Comparison of ENCODE assay signal across 18 cellular contexts in genomic region chr12:121857322-121858246, GRCh38. TPM values are rescaled to one million over a fixed set of nuclear protein-coding genes. Genes with fewer than 3 reads are reported as not detected.
DNase-seq lines count a peak whose midpoint lies in the region; ATAC-seq, FAIRE-seq and TF ChIP-seq lines count a peak whose summit lies in the region.
"Had no signal": no experiment of that assay in that cellular context is flagged by ENCODE, and none has a peak within 500 bp of the region (broad histone marks: within the 10 kb centered on the region; RNA-seq: fewer than 3 reads in every experiment).

No MANE protein-coding gene starts in this region.

- TF ChIP-seq POLR2A in A549 (IDR thresholded peaks at IDR 0.05; ENCODE audit: low read length) = no peak

- H3K4me3 Mint-ChIP-seq in glutamatergic neuron (ENCODE audit: unreplicated experiment) = no peak overlapping the region
- no peak overlapping the region for H3K4me3 Mint-ChIP-seq in activated T-cell treated with anti-CD3 and anti-CD28 coated beads, Interleukin-2, amount 50 U/mL, for 24 hours
- H3K4me3 Mint-ChIP-seq: activated CD4-positive, alpha-beta memory T cell treated with anti-CD3 and anti-CD28 coated beads for 36 hours; CD4-positive, CD25-positive, alpha-beta regulatory T cell had no signal

- FAIRE-seq in A549 (lab: Jason Lieb, UNC) = no peak
- FAIRE-seq: endometrium, RCC 7860 had no signal

- H3K27me3 ChIP-seq in adipocyte (replicated peaks; ENCODE audit: control insufficient read depth, insufficient read depth, low read length) (no peaks in the 10 kb centered on the region), neutrophil (no peaks in the 10 kb centered on the region)

- CTCF ChIA-PET in A549 (lab: Yijun Ruan, JAX) = interaction anchor here (1.0 to 1.8 kb wide), 3 partner anchors 11 to 63 kb away, joined by 3 to 6 read pairs (median 5); no protein-coding TSS in a partner anchor

- peaks cover 2% of the 10 kb centered on the region for H3K27me3 Mint-ChIP-seq in glutamatergic neuron (ENCODE audit: unreplicated experiment)
- no peaks in the 10 kb centered on the region for H3K27me3 Mint-ChIP-seq in activated T-cell treated with anti-CD3 and anti-CD28 coated beads, Interleukin-2, amount 50 U/mL, for 24 hours
- H3K27me3 Mint-ChIP-seq: activated CD4-positive, alpha-beta memory T cell treated with anti-CD3 and anti-CD28 coated beads for 36 hours; CD4-positive, CD25-positive, alpha-beta regulatory T cell had no signal

- TF ChIP-seq CTCF in A549 (IDR thresholded peaks at IDR 0.05) (no peak), glutamatergic neuron (IDR thresholded peaks at IDR 0.05; ENCODE audit: partially characterized antibody, unreplicated experiment) (no peak), neutrophil (IDR thresholded peaks at IDR 0.05) (no peak)

- peaks cover 1% of the 10 kb centered on the region for H3K4me1 Mint-ChIP-seq in glutamatergic neuron (ENCODE audit: low read depth, unreplicated experiment)
- H3K4me1 Mint-ChIP-seq in activated T-cell treated with anti-CD3 and anti-CD28 coated beads, Interleukin-2, amount 50 U/mL, for 24 hours (ENCODE audit: low read depth) = no peaks in the 10 kb centered on the region
- H3K4me1 Mint-ChIP-seq: CD4-positive, CD25-positive, alpha-beta regulatory T cell had no signal

- TF ChIP-seq RAD21 in A549 (conservative IDR thresholded peaks at IDR 0.05 in 1 of 2, IDR thresholded peaks at IDR 0.05 in 1 of 2) = no peak

- ATAC-seq in A549 (no peak), GM19455 (IDR thresholded peaks at IDR 0.05; ENCODE audit: unreplicated experiment) (no peak), GM21528 (IDR thresholded peaks at IDR 0.05; ENCODE audit: low FRiP score, unreplicated experiment) (no peak), GM21367 (IDR thresholded peaks at IDR 0.05; ENCODE audit: unreplicated experiment) (no peak)

- no peak overlapping the region for H3K4me2 ChIP-seq in A549

- H3K9ac ChIP-seq in adipocyte (ENCODE audit: low read length) = peak overlapping the region; percentile 88

- peaks cover 2% of the 10 kb centered on the region for H3K9me3 Mint-ChIP-seq in glutamatergic neuron (ENCODE audit: unreplicated experiment)
- no peaks in the 10 kb centered on the region for H3K9me3 Mint-ChIP-seq in activated T-cell treated with anti-CD3 and anti-CD28 coated beads, Interleukin-2, amount 50 U/mL, for 24 hours
- H3K9me3 Mint-ChIP-seq: activated CD4-positive, alpha-beta memory T cell treated with anti-CD3 and anti-CD28 coated beads for 36 hours; CD4-positive, CD25-positive, alpha-beta regulatory T cell had no signal

- H3K27ac ChIP-seq in A549 (0 out of 6 replicates have a peak overlapping the region, but pooled peaks of 1 of the 2 experiments have one; percentile 24), neutrophil (peak overlapping the region; percentile 57)

- H3K4me1 ChIP-seq in A549 (peaks cover 20% of the 10 kb centered on the region), adipocyte (ENCODE audit: control insufficient read depth, insufficient read depth, low read length) (peaks cover 47% of the 10 kb centered on the region), neutrophil (ENCODE audit: control insufficient read depth in 1 of 2, insufficient read depth in 1 of 2, low read depth in 1 of 2, low read length in 1 of 2) (peaks cover 35 to 49% of the 10 kb centered on the region in 2 experiments)
- H3K4me1 ChIP-seq: prostate gland had no signal

- DNase-seq in A549 (ENCODE audit: low read depth in 1 of 2, low spot score in 1 of 2) (no peak), adipocyte (ENCODE audit: low read depth) (no peak), glutamatergic neuron (peak; percentile 20)
- no peak for DNase-seq in activated T-cell treated with anti-CD3 and anti-CD28 coated beads, Interleukin-2, amount 50 U/mL, for 24 hours
- DNase-seq: activated CD4-positive, alpha-beta memory T cell treated with anti-CD3 and anti-CD28 coated beads for 36 hours; activated T-cell treated with anti-CD3 and anti-CD28 coated beads, Interleukin-2, amount 50 U/mL, for 48 hours; CD4-positive, CD25-positive, alpha-beta regulatory T cell; NCI-H2029 treated with DMSO at 0.1 percent for 48 hours; NCI-H69 had no signal

- H3K9me3 ChIP-seq in A549 (no peaks in the 10 kb centered on the region), adipocyte (ENCODE audit: control insufficient read depth, low read length) (no peaks in the 10 kb centered on the region), neutrophil (no peaks in the 10 kb centered on the region)
- H3K9me3 ChIP-seq: prostate gland had no signal

- TF ChIP-seq EP300 in A549 (IDR thresholded peaks at IDR 0.05) = no peak

- POLR2A ChIA-PET in A549 (lab: Yijun Ruan, JAX) = no interaction called here

- H3K36me3 ChIP-seq in adipocyte (ENCODE audit: control insufficient read depth, insufficient read depth, low read length, severe bottlenecking) (no peaks in the 10 kb centered on the region), neutrophil (no peaks in the 10 kb centered on the region)
- H3K36me3 ChIP-seq: prostate gland had no signal

- no peak overlapping the region for H3K4me3 ChIP-seq in A549
- no peak overlapping the region for H3K4me3 ChIP-seq in adipocyte (ENCODE audit: low read length)
- H3K4me3 ChIP-seq in neutrophil (ENCODE audit: low read depth in 1 of 2, low read length in 1 of 2) = no peak overlapping the region
- H3K4me3 ChIP-seq: prostate gland had no signal

- no peak overlapping the region for H3K27ac Mint-ChIP-seq in glutamatergic neuron (ENCODE audit: unreplicated experiment)
- H3K27ac Mint-ChIP-seq in activated T-cell treated with anti-CD3 and anti-CD28 coated beads, Interleukin-2, amount 50 U/mL, for 24 hours = no peak overlapping the region
- H3K27ac Mint-ChIP-seq: activated CD4-positive, alpha-beta memory T cell treated with anti-CD3 and anti-CD28 coated beads for 36 hours; CD4-positive, CD25-positive, alpha-beta regulatory T cell had no signal

- WGBS in A549 (ENCODE audit: missing lambda C conversion rate) = 76% methylated on average over 11 of the region's 11 CpGs

- H3K36me3 Mint-ChIP-seq in glutamatergic neuron (ENCODE audit: unreplicated experiment) = no peaks in the 10 kb centered on the region
- H3K36me3 Mint-ChIP-seq in activated T-cell treated with anti-CD3 and anti-CD28 coated beads, Interleukin-2, amount 50 U/mL, for 24 hours (ENCODE audit: low read depth) = no peaks in the 10 kb centered on the region
- H3K36me3 Mint-ChIP-seq: activated CD4-positive, alpha-beta memory T cell treated with anti-CD3 and anti-CD28 coated beads for 36 hours; CD4-positive, CD25-positive, alpha-beta regulatory T cell had no signal

TF ChIP-seq in A549, 52 proteins besides CTCF, POLR2A, EP300 and RAD21:
- peak; percentile 63; the same call in 1 of the 2 replicates for TF ChIP-seq KDM1A (IDR thresholded peaks at IDR 0.05; ENCODE audit: low read depth)
- no peak for TF ChIP-seq ZC3H11A (IDR thresholded peaks at IDR 0.05)
- no peak for TF ChIP-seq POLR2AphosphoS2 (conservative IDR thresholded peaks at IDR 0.05; ENCODE audit: low read length)
- TF ChIP-seq FOSL2 (IDR thresholded peaks at IDR 0.05) = no peak
- 0 out of 2 replicates have a peak, but pooled peaks have one; percentile 4 for TF ChIP-seq FOSL2 (CRISPR knock-in tag; IDR thresholded peaks at IDR 0.05)
- TF ChIP-seq MAFK (IDR thresholded peaks at IDR 0.05; ENCODE audit: partially characterized antibody) = peak; percentile 60
TF ChIP-seq in A549: peak in this region for 3.

RNA-seq across cellular contexts. Expression of gene HPD, which starts 1.1 kb away (rescaled TPM):
- polyA plus RNA-seq in A549 (2011; rRNA removed) = 1.3 and 1.7 TPM in 2 replicates
- 1.7 and 2.0 TPM in 2 replicates for polyA plus RNA-seq in A549 (2012; cell fraction: cytosol; rRNA removed)
- polyA plus RNA-seq in A549 (2012; cell fraction: nucleus; rRNA removed) = 0.98 and 1.4 TPM in 2 replicates
- polyA plus RNA-seq in A549 (2017; fragmentation: RNase III; extraction: RNeasy Plus Mini Kit Qiagen cat#74134 plus additional on column Dnase treatment) = 1.8 to 2.6 TPM (median 2.0 TPM) in 3 replicates
- polyA minus RNA-seq in A549 (2011; rRNA and poly(A)+ RNA removed) = 1.6 and 2.8 TPM in 2 replicates
- not detected for total RNA-seq in glutamatergic neuron (ENCODE audit: unreplicated experiment)
- total RNA-seq: activated CD4-positive, alpha-beta memory T cell treated with anti-CD3 and anti-CD28 coated beads for 36 hours; CD4-positive, CD25-positive, alpha-beta regulatory T cell; chondrocyte; temporal lobe had no signal
- polyA plus RNA-seq: CD4-positive, CD25-positive, alpha-beta regulatory T cell had no signal

RNA-seq across cellular contexts. Expression of gene PSMD9, which starts 31.0 kb away (rescaled TPM):
- polyA plus RNA-seq in A549 (2011; rRNA removed) (81.4 and 89.3 TPM in 2 replicates), A549 (2017; fragmentation: RNase III; extraction: RNeasy Plus Mini Kit Qiagen cat#74134 plus additional on column Dnase treatment) (147 to 164 TPM (median 154 TPM) in 3 replicates)
- 215 and 228 TPM in 2 replicates for polyA plus RNA-seq in A549 (2012; cell fraction: cytosol; rRNA removed)
- 141 and 143 TPM in 2 replicates for polyA plus RNA-seq in A549 (2012; cell fraction: nucleus; rRNA removed)
- 32.1 and 48.0 TPM in 2 replicates for polyA minus RNA-seq in A549 (2011; rRNA and poly(A)+ RNA removed)
- 53.2 TPM for total RNA-seq in glutamatergic neuron (ENCODE audit: unreplicated experiment)

RNA-seq across cellular contexts. Expression of gene SETD1B, which starts 53.8 kb away (rescaled TPM):
- polyA plus RNA-seq in A549 (2011; rRNA removed) (1.1 and 2.1 TPM in 2 replicates), A549 (2017; fragmentation: RNase III; extraction: RNeasy Plus Mini Kit Qiagen cat#74134 plus additional on column Dnase treatment) (7.4 to 8.6 TPM (median 8.0 TPM) in 3 replicates)
- 2.2 and 3.1 TPM in 2 replicates for polyA plus RNA-seq in A549 (2012; cell fraction: cytosol; rRNA removed)
- polyA plus RNA-seq in A549 (2012; cell fraction: nucleus; rRNA removed) = 6.5 and 9.1 TPM in 2 replicates
- polyA minus RNA-seq in A549 (2011; rRNA and poly(A)+ RNA removed) = 2.6 and 4.2 TPM in 2 replicates
- 35.0 TPM for total RNA-seq in glutamatergic neuron (ENCODE audit: unreplicated experiment)
